Comparison of ENCODE assay signal across 1 cellular context in genomic region chr9:35193762-35194161, GRCh38.
A peak's percentile ranks its signal among the peaks of the same experiment; 100 is the strongest.
TF ChIP-seq lines count a peak whose summit lies in the region.

No MANE protein-coding gene starts in this region.

TF ChIP-seq in HepG2, 621 proteins besides CTCF, POLR2A, EP300 and RAD21 (continued from another document and continues in another):
- TF ChIP-seq ZNF710 (CRISPR knock-in tag; IDR thresholded peaks at IDR 0.05; ENCODE audit: borderline replicate concordance): peak; percentile 22; the same call in 1 of the 2 replicates
- TF ChIP-seq LCORL (IDR thresholded peaks at IDR 0.05): no peak
- TF ChIP-seq LCORL (CRISPR knock-in tag; IDR thresholded peaks at IDR 0.05): peak; percentile 46; the same call in 1 of the 2 replicates
- TF ChIP-seq ZNF280D (CRISPR knock-in tag; IDR thresholded peaks at IDR 0.05): peak; percentile 84
- TF ChIP-seq ZBTB7A (CRISPR knock-in tag; IDR thresholded peaks at IDR 0.05): 0 out of 2 replicates have a peak, but pooled peaks have one; percentile 47
- TF ChIP-seq PPARG (CRISPR knock-in tag; conservative IDR thresholded peaks at IDR 0.05): 0 out of 2 replicates have a peak, but pooled peaks have one; percentile 23
- peak; percentile 47; the same call in 1 of the 2 replicates for TF ChIP-seq ELF3 (CRISPR knock-in tag; IDR thresholded peaks at IDR 0.05)
- TF ChIP-seq TBL1XR1 (IDR thresholded peaks at IDR 0.05; ENCODE audit: borderline replicate concordance, low read length, partially characterized antibody): no peak
- TF ChIP-seq DMAP1 (CRISPR knock-in tag; IDR thresholded peaks at IDR 0.05): peak; percentile 79
- peak; percentile 21; the same call in 1 of the 2 replicates for TF ChIP-seq TFDP1 (CRISPR knock-in tag; IDR thresholded peaks at IDR 0.05; ENCODE audit: borderline replicate concordance)
- peak; percentile 78 for TF ChIP-seq MED1 (CRISPR knock-in tag; IDR thresholded peaks at IDR 0.05)
- TF ChIP-seq RFXAP (CRISPR knock-in tag; IDR thresholded peaks at IDR 0.05; ENCODE audit: borderline replicate concordance): no peak
- no peak for TF ChIP-seq PCBP2 (optimal IDR thresholded peaks at IDR 0.05; ENCODE audit: low read depth, low read length, poor library complexity, severe bottlenecking)
- peak; percentile 42; the same call in 1 of the 2 replicates for TF ChIP-seq HDAC2 (CRISPR knock-in tag; IDR thresholded peaks at IDR 0.05)
- TF ChIP-seq ARID4A (CRISPR knock-in tag; IDR thresholded peaks at IDR 0.05; ENCODE audit: borderline replicate concordance): peak; percentile 69; the same call in 1 of the 2 replicates
- 0 out of 2 replicates have a peak, but pooled peaks have one; percentile 40 for TF ChIP-seq HBP1 (CRISPR knock-in tag; IDR thresholded peaks at IDR 0.05; ENCODE audit: low read depth)
- TF ChIP-seq ZBTB38 (CRISPR knock-in tag; IDR thresholded peaks at IDR 0.05): peak; percentile 70; the same call in 1 of the 2 replicates
- TF ChIP-seq TEF (CRISPR knock-in tag; IDR thresholded peaks at IDR 0.05): no peak
- no peak for TF ChIP-seq CBFB (CRISPR knock-in tag; IDR thresholded peaks at IDR 0.05)
- no peak for TF ChIP-seq ZNF569 (CRISPR knock-in tag; IDR thresholded peaks at IDR 0.05; ENCODE audit: borderline replicate concordance)
- TF ChIP-seq STAG1 (CRISPR knock-in tag; IDR thresholded peaks at IDR 0.05): peak; percentile 87
- peak; percentile 36; the same call in 1 of the 2 replicates for TF ChIP-seq FOXC1 (CRISPR knock-in tag; IDR thresholded peaks at IDR 0.05; ENCODE audit: borderline replicate concordance)
- TF ChIP-seq TOPORS (CRISPR knock-in tag; IDR thresholded peaks at IDR 0.05): no peak
- no peak for TF ChIP-seq KLF11 (CRISPR knock-in tag; IDR thresholded peaks at IDR 0.05)
- peak; percentile 47; the same call in 1 of the 2 replicates for TF ChIP-seq ZNF687 (CRISPR knock-in tag; IDR thresholded peaks at IDR 0.05)
- TF ChIP-seq THAP11 (CRISPR knock-in tag; IDR thresholded peaks at IDR 0.05): 0 out of 2 replicates have a peak, but pooled peaks have one; percentile 47
- no peak for TF ChIP-seq PRPF4 (IDR thresholded peaks at IDR 0.05; ENCODE audit: low read depth, low read length, poor library complexity, severe bottlenecking)
- TF ChIP-seq SOX6 (IDR thresholded peaks at IDR 0.05): no peak
- peak; percentile 72 for TF ChIP-seq SOX6 (CRISPR knock-in tag; IDR thresholded peaks at IDR 0.05)
- peak; percentile 50 for TF ChIP-seq HNF4A (CRISPR knock-in tag; IDR thresholded peaks at IDR 0.05)
- no peak for TF ChIP-seq RERE (CRISPR knock-in tag; IDR thresholded peaks at IDR 0.05; ENCODE audit: low read depth)
- TF ChIP-seq MAFK (conservative IDR thresholded peaks at IDR 0.05 in 1 of 2, IDR thresholded peaks at IDR 0.05 in 1 of 2; ENCODE audit: low read length in 2 of 2): no peak
- TF ChIP-seq NR2F6 (IDR thresholded peaks at IDR 0.05): peak; percentile 64; the same call in 1 of the 2 replicates
- peak; percentile 83 for TF ChIP-seq NR2F6 (CRISPR knock-in tag; IDR thresholded peaks at IDR 0.05)
- peak; percentile 56 for TF ChIP-seq TEAD3 (CRISPR knock-in tag; optimal IDR thresholded peaks at IDR 0.05; ENCODE audit: borderline replicate concordance)
- TF ChIP-seq NR2F2 (IDR thresholded peaks at IDR 0.05; ENCODE audit: borderline replicate concordance, low read depth): peak; percentile 18; the same call in 1 of the 2 replicates
